In genomic region chr21:26546698-26547097, GRCh38 we compare ENCODE assay signal across 15 cellular contexts. TPM values are rescaled to one million over a fixed set of nuclear protein-coding genes. Genes with fewer than 3 reads are reported as not detected.
DNase-seq lines count a peak whose midpoint lies in the region; ATAC-seq and TF ChIP-seq lines count a peak whose summit lies in the region.
"Had no signal": no experiment of that assay in that cellular context is flagged by ENCODE, and none has a peak within 500 bp of the region (broad histone marks: within the 10 kb centered on the region; RNA-seq: fewer than 3 reads in every experiment).

No MANE protein-coding gene starts in this region.

- H3K27me3 ChIP-seq in heart right ventricle = no peaks in the 10 kb centered on the region
- H3K27me3 ChIP-seq: dorsolateral prefrontal cortex had no signal

- no peak overlapping the region for H3K4me3 ChIP-seq in heart right ventricle
- H3K4me3 ChIP-seq: dorsolateral prefrontal cortex had no signal

- TF ChIP-seq CTCF in heart right ventricle (IDR thresholded peaks at IDR 0.05) = no peak

- H3K9me3 ChIP-seq in heart right ventricle = no peaks in the 10 kb centered on the region

- no peaks in the 10 kb centered on the region for H3K36me3 ChIP-seq in heart right ventricle

- 60 to 72% methylated on average over 8 of the region's 8 CpGs for WGBS in heart right ventricle, 2 donors

- intact Hi-C loops in heart right ventricle (cut with DNase I) = no loop called here

- ATAC-seq in heart right ventricle (peak; percentile 69 to 91 (median 88)), HG02610 (IDR thresholded peaks at IDR 0.05; ENCODE audit: unreplicated experiment) (no peak)
- ATAC-seq: HCT116 had no signal

- peak; percentile 65 for DNase-seq in Ammon's horn (ENCODE audit: low spot score)
- peak; percentile 12 for DNase-seq in UCSD-AML1 (lab: John Stamatoyannopoulos, UW; ENCODE audit: unreplicated experiment)
- DNase-seq in heart right ventricle = peak; percentile 20 to 54
- peak; percentile 65 for DNase-seq in pons (ENCODE audit: low spot score)
- no peak for DNase-seq in glomerular visceral epithelial cell (ENCODE audit: extremely low spot score)
- DNase-seq in GM03348 (ENCODE audit: low spot score) = no peak
- no peak for DNase-seq in NCI-H2107 (lab: John Stamatoyannopoulos, UW)
- DNase-seq: ACHN, dorsolateral prefrontal cortex, NCI-H1436 treated with DMSO at 0.1 percent for 48 hours, SW 1271 had no signal

- H3K4me1 ChIP-seq in heart right ventricle = peaks cover 0 to 48% (median 8%) of the 10 kb centered on the region in 9 donors

- H3K27ac ChIP-seq in heart right ventricle = peak overlapping the region; percentile 59 to 83 (median 72)

RNA-seq across cellular contexts. Expression of gene CYYR1, which starts 26.4 kb away (rescaled TPM):
- total RNA-seq in heart right ventricle = 10 to 100 TPM; 10.8 to 26.4 (median 15.1) TPM
- 10 to 100 TPM; 17.2 to 38.2 TPM for polyA plus RNA-seq in heart right ventricle
- total RNA-seq: G401 had no signal
- polyA plus RNA-seq: fibroblast of lung had no signal

Comparison
In these comparisons a context has a peak if more than half of its experiments do, and no peak if none do; other contexts are left out.
1. DNase-seq: peak in Ammon's horn (single experiment), UCSD-AML1 (single experiment), heart right ventricle (2 of 2) and pons (single experiment); none in glomerular visceral epithelial cell (single experiment), GM03348 (single experiment) and NCI-H2107 (single experiment).